1 cellular context compared by ENCODE assay signal in genomic region chr20:38434770-38435554, GRCh38.
TF ChIP-seq lines count a peak whose summit lies in the region.

Gene SNHG17, minus strand, starts transcription at chr20:38435328.

TF ChIP-seq in K562, 482 proteins besides CTCF, POLR2A, EP300 and RAD21 (continued from another document and continues in another):
- TF ChIP-seq, protein P1, sequence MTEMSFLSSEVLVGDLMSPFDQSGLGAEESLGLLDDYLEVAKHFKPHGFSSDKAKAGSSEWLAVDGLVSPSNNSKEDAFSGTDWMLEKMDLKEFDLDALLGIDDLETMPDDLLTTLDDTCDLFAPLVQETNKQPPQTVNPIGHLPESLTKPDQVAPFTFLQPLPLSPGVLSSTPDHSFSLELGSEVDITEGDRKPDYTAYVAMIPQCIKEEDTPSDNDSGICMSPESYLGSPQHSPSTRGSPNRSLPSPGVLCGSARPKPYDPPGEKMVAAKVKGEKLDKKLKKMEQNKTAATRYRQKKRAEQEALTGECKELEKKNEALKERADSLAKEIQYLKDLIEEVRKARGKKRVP (CRISPR knock-in tag; IDR thresholded peaks at IDR 0.05), result no peak
- TF ChIP-seq ZNF121 (CRISPR knock-in tag; conservative IDR thresholded peaks at IDR 0.05) (no peak), TCFL5 (CRISPR knock-in tag; conservative IDR thresholded peaks at IDR 0.05) (no peak), ZBTB7A (IDR thresholded peaks at IDR 0.05; ENCODE audit: borderline replicate concordance, control insufficient read depth, low read depth, low read length) (no peak; the same call in 1 of the 2 replicates), U2AF1 (optimal IDR thresholded peaks at IDR 0.05; ENCODE audit: low read depth, low read length) (peak; percentile 49), TOE1 (IDR thresholded peaks at IDR 0.05; ENCODE audit: borderline replicate concordance) (peak; percentile 83), TOE1 (CRISPR knock-in tag; IDR thresholded peaks at IDR 0.05; ENCODE audit: borderline replicate concordance, low read depth) (peak; percentile 80; the same call in 1 of the 2 replicates), USF1 (CRISPR knock-in tag; IDR thresholded peaks at IDR 0.05) (peak; percentile 5; the same call in 1 of the 2 replicates), ARID3A (IDR thresholded peaks at IDR 0.05; ENCODE audit: borderline replicate concordance, low read depth, low read length) (no peak), GTF2F1 (IDR thresholded peaks at IDR 0.05; ENCODE audit: low read depth, low read length) (peak; percentile 95), HNRNPK (IDR thresholded peaks at IDR 0.05; ENCODE audit: low read depth, low read length, poor library complexity, severe bottlenecking) (no peak), ZNF518B (CRISPR knock-in tag; IDR thresholded peaks at IDR 0.05) (no peak), E2F3 (CRISPR knock-in tag; IDR thresholded peaks at IDR 0.05) (peak; percentile 81), ADNP (tag; IDR thresholded peaks at IDR 0.05) (no peak), DEAF1 (CRISPR knock-in tag; IDR thresholded peaks at IDR 0.05) (no peak), PPARD (CRISPR knock-in tag; IDR thresholded peaks at IDR 0.05) (no peak), KDM1A (IDR thresholded peaks at IDR 0.05) (no peak), ZEB2 (IDR thresholded peaks at IDR 0.05) (0 out of 2 replicates have a peak, but pooled peaks have one; percentile 38), HDAC1 (IDR thresholded peaks at IDR 0.05) (peak; percentile 81 to 98; a peak in 3 of 4 replicates), PREB (CRISPR knock-in tag; IDR thresholded peaks at IDR 0.05) (no peak), CCAR2 (IDR thresholded peaks at IDR 0.05; ENCODE audit: low read depth, low read length) (no peak), NFRKB (IDR thresholded peaks at IDR 0.05; ENCODE audit: low read depth) (peak; percentile 92), PRPF4 (IDR thresholded peaks at IDR 0.05; ENCODE audit: insufficient read depth, low read depth, low read length, poor library complexity, severe bottlenecking) (peak; percentile 96), CEBPB (tag; IDR thresholded peaks at IDR 0.05) (no peak), EWSR1 (IDR thresholded peaks at IDR 0.05; ENCODE audit: borderline replicate concordance, low read depth, partially characterized antibody) (no peak), TEAD2 (tag; IDR thresholded peaks at IDR 0.05) (no peak)
- TF ChIP-seq, protein P2, sequence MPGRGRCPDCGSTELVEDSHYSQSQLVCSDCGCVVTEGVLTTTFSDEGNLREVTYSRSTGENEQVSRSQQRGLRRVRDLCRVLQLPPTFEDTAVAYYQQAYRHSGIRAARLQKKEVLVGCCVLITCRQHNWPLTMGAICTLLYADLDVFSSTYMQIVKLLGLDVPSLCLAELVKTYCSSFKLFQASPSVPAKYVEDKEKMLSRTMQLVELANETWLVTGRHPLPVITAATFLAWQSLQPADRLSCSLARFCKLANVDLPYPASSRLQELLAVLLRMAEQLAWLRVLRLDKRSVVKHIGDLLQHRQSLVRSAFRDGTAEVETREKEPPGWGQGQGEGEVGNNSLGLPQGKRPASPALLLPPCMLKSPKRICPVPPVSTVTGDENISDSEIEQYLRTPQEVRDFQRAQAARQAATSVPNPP (IDR thresholded peaks at IDR 0.05; ENCODE audit: borderline replicate concordance, insufficient read depth, insufficient read length), result no peak
- TF ChIP-seq, protein P3, sequence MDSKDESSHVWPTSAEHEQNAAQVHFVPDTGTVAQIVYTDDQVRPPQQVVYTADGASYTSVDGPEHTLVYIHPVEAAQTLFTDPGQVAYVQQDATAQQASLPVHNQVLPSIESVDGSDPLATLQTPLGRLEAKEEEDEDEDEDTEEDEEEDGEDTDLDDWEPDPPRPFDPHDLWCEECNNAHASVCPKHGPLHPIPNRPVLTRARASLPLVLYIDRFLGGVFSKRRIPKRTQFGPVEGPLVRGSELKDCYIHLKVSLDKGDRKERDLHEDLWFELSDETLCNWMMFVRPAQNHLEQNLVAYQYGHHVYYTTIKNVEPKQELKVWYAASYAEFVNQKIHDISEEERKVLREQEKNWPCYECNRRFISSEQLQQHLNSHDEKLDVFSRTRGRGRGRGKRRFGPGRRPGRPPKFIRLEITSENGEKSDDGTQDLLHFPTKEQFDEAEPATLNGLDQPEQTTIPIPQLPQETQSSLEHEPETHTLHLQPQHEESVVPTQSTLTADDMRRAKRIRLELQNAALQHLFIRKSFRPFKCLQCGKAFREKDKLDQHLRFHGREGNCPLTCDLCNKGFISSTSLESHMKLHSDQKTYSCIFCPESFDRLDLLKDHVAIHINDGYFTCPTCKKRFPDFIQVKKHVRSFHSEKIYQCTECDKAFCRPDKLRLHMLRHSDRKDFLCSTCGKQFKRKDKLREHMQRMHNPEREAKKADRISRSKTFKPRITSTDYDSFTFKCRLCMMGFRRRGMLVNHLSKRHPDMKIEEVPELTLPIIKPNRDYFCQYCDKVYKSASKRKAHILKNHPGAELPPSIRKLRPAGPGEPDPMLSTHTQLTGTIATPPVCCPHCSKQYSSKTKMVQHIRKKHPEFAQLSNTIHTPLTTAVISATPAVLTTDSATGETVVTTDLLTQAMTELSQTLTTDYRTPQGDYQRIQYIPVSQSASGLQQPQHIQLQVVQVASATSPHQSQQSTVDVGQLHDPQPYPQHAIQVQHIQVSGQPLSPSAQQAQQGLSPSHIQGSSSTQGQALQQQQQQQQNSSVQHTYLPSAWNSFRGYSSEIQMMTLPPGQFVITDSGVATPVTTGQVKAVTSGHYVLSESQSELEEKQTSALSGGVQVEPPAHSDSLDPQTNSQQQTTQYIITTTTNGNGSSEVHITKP (IDR thresholded peaks at IDR 0.05; ENCODE audit: partially characterized antibody), result no peak
- TF ChIP-seq, protein P4, sequence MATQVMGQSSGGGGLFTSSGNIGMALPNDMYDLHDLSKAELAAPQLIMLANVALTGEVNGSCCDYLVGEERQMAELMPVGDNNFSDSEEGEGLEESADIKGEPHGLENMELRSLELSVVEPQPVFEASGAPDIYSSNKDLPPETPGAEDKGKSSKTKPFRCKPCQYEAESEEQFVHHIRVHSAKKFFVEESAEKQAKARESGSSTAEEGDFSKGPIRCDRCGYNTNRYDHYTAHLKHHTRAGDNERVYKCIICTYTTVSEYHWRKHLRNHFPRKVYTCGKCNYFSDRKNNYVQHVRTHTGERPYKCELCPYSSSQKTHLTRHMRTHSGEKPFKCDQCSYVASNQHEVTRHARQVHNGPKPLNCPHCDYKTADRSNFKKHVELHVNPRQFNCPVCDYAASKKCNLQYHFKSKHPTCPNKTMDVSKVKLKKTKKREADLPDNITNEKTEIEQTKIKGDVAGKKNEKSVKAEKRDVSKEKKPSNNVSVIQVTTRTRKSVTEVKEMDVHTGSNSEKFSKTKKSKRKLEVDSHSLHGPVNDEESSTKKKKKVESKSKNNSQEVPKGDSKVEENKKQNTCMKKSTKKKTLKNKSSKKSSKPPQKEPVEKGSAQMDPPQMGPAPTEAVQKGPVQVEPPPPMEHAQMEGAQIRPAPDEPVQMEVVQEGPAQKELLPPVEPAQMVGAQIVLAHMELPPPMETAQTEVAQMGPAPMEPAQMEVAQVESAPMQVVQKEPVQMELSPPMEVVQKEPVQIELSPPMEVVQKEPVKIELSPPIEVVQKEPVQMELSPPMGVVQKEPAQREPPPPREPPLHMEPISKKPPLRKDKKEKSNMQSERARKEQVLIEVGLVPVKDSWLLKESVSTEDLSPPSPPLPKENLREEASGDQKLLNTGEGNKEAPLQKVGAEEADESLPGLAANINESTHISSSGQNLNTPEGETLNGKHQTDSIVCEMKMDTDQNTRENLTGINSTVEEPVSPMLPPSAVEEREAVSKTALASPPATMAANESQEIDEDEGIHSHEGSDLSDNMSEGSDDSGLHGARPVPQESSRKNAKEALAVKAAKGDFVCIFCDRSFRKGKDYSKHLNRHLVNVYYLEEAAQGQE (CRISPR knock-in tag; IDR thresholded peaks at IDR 0.05; ENCODE audit: low read depth), result peak; percentile 34; the same call in 1 of the 2 replicates
- TF ChIP-seq, protein P5, sequence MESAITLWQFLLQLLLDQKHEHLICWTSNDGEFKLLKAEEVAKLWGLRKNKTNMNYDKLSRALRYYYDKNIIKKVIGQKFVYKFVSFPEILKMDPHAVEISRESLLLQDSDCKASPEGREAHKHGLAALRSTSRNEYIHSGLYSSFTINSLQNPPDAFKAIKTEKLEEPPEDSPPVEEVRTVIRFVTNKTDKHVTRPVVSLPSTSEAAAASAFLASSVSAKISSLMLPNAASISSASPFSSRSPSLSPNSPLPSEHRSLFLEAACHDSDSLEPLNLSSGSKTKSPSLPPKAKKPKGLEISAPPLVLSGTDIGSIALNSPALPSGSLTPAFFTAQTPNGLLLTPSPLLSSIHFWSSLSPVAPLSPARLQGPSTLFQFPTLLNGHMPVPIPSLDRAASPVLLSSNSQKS (CRISPR knock-in tag; IDR thresholded peaks at IDR 0.05), result no peak
- TF ChIP-seq, protein P6, sequence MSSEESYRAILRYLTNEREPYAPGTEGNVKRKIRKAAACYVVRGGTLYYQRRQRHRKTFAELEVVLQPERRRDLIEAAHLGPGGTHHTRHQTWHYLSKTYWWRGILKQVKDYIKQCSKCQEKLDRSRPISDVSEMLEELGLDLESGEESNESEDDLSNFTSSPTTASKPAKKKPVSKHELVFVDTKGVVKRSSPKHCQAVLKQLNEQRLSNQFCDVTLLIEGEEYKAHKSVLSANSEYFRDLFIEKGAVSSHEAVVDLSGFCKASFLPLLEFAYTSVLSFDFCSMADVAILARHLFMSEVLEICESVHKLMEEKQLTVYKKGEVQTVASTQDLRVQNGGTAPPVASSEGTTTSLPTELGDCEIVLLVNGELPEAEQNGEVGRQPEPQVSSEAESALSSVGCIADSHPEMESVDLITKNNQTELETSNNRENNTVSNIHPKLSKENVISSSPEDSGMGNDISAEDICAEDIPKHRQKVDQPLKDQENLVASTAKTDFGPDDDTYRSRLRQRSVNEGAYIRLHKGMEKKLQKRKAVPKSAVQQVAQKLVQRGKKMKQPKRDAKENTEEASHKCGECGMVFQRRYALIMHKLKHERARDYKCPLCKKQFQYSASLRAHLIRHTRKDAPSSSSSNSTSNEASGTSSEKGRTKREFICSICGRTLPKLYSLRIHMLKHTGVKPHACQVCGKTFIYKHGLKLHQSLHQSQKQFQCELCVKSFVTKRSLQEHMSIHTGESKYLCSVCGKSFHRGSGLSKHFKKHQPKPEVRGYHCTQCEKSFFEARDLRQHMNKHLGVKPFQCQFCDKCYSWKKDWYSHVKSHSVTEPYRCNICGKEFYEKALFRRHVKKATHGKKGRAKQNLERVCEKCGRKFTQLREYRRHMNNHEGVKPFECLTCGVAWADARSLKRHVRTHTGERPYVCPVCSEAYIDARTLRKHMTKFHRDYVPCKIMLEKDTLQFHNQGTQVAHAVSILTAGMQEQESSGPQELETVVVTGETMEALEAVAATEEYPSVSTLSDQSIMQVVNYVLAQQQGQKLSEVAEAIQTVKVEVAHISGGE (CRISPR knock-in tag; IDR thresholded peaks at IDR 0.05), result peak in 2 of 3 experiments; percentile 55 to 78; a peak in 3 of 6 replicates
